Comparison of ENCODE assay signal across 9 cellular contexts in the genomic region with DNA sequence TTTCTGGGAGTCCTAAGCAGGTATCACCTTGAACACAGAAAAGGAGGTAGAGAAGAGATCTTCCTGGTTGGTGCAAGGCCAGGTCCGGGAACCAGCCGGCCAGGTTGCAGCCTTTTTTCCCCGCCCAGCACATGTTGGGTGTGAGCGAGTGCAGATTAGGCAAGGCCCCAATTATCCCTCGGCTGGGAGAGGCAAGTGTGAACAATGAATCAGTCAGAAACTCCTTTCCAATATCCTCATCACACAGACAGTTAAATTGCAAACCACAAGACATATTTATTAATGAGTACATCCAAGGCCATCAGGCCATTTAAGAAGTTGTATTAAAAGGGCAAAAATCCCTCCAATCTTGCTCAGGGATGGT.
DNase-seq lines count a peak whose midpoint lies in the region; ATAC-seq and TF ChIP-seq lines count a peak whose summit lies in the region.
"Had no signal": no experiment of that assay in that cellular context is flagged by ENCODE, and none has a peak within 500 bp of the region (broad histone marks: within the 10 kb centered on the region; RNA-seq: fewer than 3 reads in every experiment).

No MANE protein-coding gene starts in this region.

- POLR2A ChIA-PET in Panc1 (lab: Charles Lee): interaction anchor here (0.5 to 0.7 kb wide), 3 partner anchors 8 to 360 kb away, joined by 3 to 5 read pairs (median 4); no protein-coding TSS in a partner anchor

- CTCF ChIA-PET in Panc1 (lab: Charles Lee): no interaction called here

- 46% methylated on average over 5 of the region's 5 CpGs for WGBS in prostate gland
- 78 to 80% methylated on average over 5 of the region's 5 CpGs for WGBS in aorta, 2 donors

- peak; percentile 5 for ATAC-seq in Panc1
- ATAC-seq in aorta (ENCODE audit: low FRiP score): no peak

- H3K4me1 ChIP-seq in Panc1 (ENCODE audit: control insufficient read depth, insufficient read depth, low read length): peaks cover 52% of the 10 kb centered on the region
- H3K4me1 ChIP-seq in prostate gland (replicated peaks): no peaks in the 10 kb centered on the region
- H3K4me1 ChIP-seq in aorta (ENCODE audit: control insufficient read depth in 1 of 2, insufficient read depth in 2 of 2, low read length in 2 of 2): no peaks in the 10 kb centered on the region

- intact Hi-C loops in Panc1 (cut with micrococcal nuclease; ENCODE audit: unreplicated experiment) (no loop called here), prostate gland (cut with DNase I) (no loop called here), aorta (cut with DNase I) (no loop called here)

- TF ChIP-seq POLR2A in prostate gland (IDR thresholded peaks at IDR 0.05): no peak

- H3K27ac ChIP-seq in Panc1 (ENCODE audit: low read length): 0 out of 2 replicates have a peak overlapping the region, but pooled peaks have one; percentile 34
- H3K27ac ChIP-seq in prostate gland: peak overlapping the region in 1 of 2 donors; percentile 31
- H3K27ac ChIP-seq in aorta (ENCODE audit: low read depth in 1 of 2, low read length in 2 of 2): no peak overlapping the region

- TF ChIP-seq CTCF in Panc1 (IDR thresholded peaks at IDR 0.05) (no peak), fibroblast of villous mesenchyme (IDR thresholded peaks at IDR 0.05; ENCODE audit: insufficient read depth, low read depth, low read length) (no peak), prostate gland (IDR thresholded peaks at IDR 0.05) (no peak)

- H3K36me3 ChIP-seq in Panc1 (ENCODE audit: control insufficient read depth, insufficient read depth, low read length) (0 out of 2 replicates have a peak, but pooled peaks cover 2% of the 10 kb centered on the region), prostate gland (no peaks in the 10 kb centered on the region), aorta (ENCODE audit: control insufficient read depth in 1 of 2, insufficient read depth in 2 of 2, low read length in 1 of 2) (no peaks in the 10 kb centered on the region)
- H3K36me3 ChIP-seq: tibial artery had no signal

- DNase-seq in Daoy (ENCODE audit: low read depth) (peak; percentile 11), Panc1 (ENCODE audit: low read depth, low spot score) (peak; percentile 33), fibroblast of villous mesenchyme (ENCODE audit: low read depth) (peak; percentile 21), prostate gland (ENCODE audit: low spot score) (peak; percentile 49), aorta (no peak), NAMALWA (ENCODE audit: low spot score) (no peak), nucleus accumbens (lab: John Stamatoyannopoulos, UW) (no peak), HCEC 1CT (no peak)

- H3K27me3 ChIP-seq in Panc1 (ENCODE audit: control insufficient read depth, insufficient read depth, low read length) (no peaks in the 10 kb centered on the region), prostate gland (replicated peaks; ENCODE audit: insufficient read depth) (no peaks in the 10 kb centered on the region), aorta (ENCODE audit: control insufficient read depth in 1 of 2, insufficient read depth in 2 of 2, low read length in 1 of 2) (no peaks in the 10 kb centered on the region)
- H3K27me3 ChIP-seq: tibial artery had no signal

- in situ Hi-C loops in Panc1 (cut with HindIII; ENCODE audit: low pct_unique_long_range_greater_than_20kb, low sequenced_read_pairs): no loop called here

- no TSS peak for BruUV-seq in Panc1 (replicated peaks; lab: Mats Ljungman, UMichigan)

- H3K4me3 ChIP-seq in Panc1 (ENCODE audit: low read depth in 2 of 2, low read length in 2 of 2) (no peak overlapping the region), fibroblast of villous mesenchyme (ENCODE audit: low read depth, low read length) (no peak overlapping the region), prostate gland (no peak overlapping the region), aorta (ENCODE audit: low read length in 2 of 2) (no peak overlapping the region)
- H3K4me3 ChIP-seq: tibial artery had no signal

- H3K9me3 ChIP-seq in Panc1 (ENCODE audit: control insufficient read depth, insufficient read depth, low read depth, low read length) (no peaks in the 10 kb centered on the region), prostate gland (no peaks in the 10 kb centered on the region), aorta (ENCODE audit: control insufficient read depth, low read length) (no peaks in the 10 kb centered on the region)
- H3K9me3 ChIP-seq: tibial artery had no signal

Comparison
In these comparisons a context has a peak if more than half of its experiments do, and no peak if none do; other contexts are left out.
1. DNase-seq: peak in Daoy (single experiment), Panc1 (single experiment), fibroblast of villous mesenchyme (single experiment) and prostate gland (single experiment); none in aorta (0 of 2), NAMALWA (single experiment), nucleus accumbens (0 of 56) and HCEC 1CT (single experiment).